Comparison of ENCODE assay signal across 23 cellular contexts in the genomic region with DNA sequence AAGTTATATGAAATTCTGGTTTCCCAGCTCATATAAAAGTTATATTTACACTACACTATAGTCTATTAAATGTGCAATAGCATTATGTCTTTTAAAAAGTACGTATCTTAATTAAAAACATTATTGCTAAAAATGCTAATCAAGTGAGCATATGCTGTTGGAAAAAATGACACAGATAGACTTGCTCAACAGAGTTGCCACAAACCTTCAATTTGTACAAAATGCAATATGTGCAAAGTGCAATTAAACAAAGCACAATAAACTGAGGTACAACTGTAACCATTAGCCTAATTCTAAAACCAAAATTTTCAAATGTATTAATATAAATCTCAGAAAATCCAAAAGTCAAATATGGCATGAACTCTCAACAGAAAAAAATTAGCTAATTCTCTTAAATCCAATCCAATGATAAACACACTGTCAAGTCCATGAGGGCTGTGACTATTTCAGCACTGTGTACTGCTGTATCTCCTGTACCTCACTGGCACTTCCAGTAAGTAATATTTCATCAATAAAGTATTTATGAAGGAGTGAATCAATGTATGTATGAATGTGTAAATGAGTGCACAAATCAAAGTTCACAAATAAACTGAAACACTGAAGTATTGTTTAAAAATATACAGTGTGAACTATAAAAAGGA.
"Had no signal": no experiment of that assay in that cellular context is flagged by ENCODE, and none has a peak within 500 bp of the region (broad histone marks: within the 10 kb centered on the region; RNA-seq: fewer than 3 reads in every experiment).

No MANE protein-coding gene starts in this region.

- H3K27ac ChIP-seq: adrenal gland, ascending aorta, brain microvascular endothelial cell, esophagus muscularis mucosa, gastrocnemius medialis, transverse colon, VCaP had no signal

- H3K27me3 Mint-ChIP-seq: activated naive CD8-positive, alpha-beta T cell; activated T-cell treated with anti-CD3 and anti-CD28 coated beads, Interleukin-2, amount 50 U/mL, for 24 hours; activated T-helper 17 cell treated with anti-CD3 and anti-CD28 coated beads, Interleukin-2, amount 50 U/mL, for 72 hours; memory B cell; stimulated activated naive B cell treated with anti-CD40 and anti-IgM and Interleukin-4, amounts not matched to agents 10 μg/mL and 1 μg/mL and 100 μg/mL, for 72 hours had no signal

- H3K9me3 ChIP-seq: adrenal gland, ascending aorta, esophagus muscularis mucosa, gastrocnemius medialis, transverse colon had no signal

- H3K4me1 ChIP-seq: adrenal gland had no signal

- H3K27me3 ChIP-seq: adrenal gland, ascending aorta, brain microvascular endothelial cell, esophagus muscularis mucosa, gastrocnemius medialis, transverse colon had no signal

- H3K9me3 Mint-ChIP-seq: activated T-helper 17 cell treated with anti-CD3 and anti-CD28 coated beads, Interleukin-2, amount 50 U/mL, for 72 hours had no signal

- ATAC-seq: gastrocnemius medialis; left ventricle myocardium superior; sciatic nerve; stimulated activated naive B cell treated with anti-CD40 and anti-IgM and Interleukin-4, amounts not matched to agents 10 μg/mL and 1 μg/mL and 100 μg/mL, for 72 hours had no signal

- FAIRE-seq: small intestine, urothelium cell line had no signal

- H3K27ac Mint-ChIP-seq: activated naive CD8-positive, alpha-beta T cell; activated T-cell treated with anti-CD3 and anti-CD28 coated beads, Interleukin-2, amount 50 U/mL, for 24 hours; activated T-helper 17 cell treated with anti-CD3 and anti-CD28 coated beads, Interleukin-2, amount 50 U/mL, for 72 hours; memory B cell; stimulated activated naive B cell treated with anti-CD40 and anti-IgM and Interleukin-4, amounts not matched to agents 10 μg/mL and 1 μg/mL and 100 μg/mL, for 72 hours had no signal

- DNase-seq: activated CD4-positive, CD25-positive, alpha-beta regulatory T cell treated with anti-CD3 and anti-CD28 coated beads, Interleukin-2, amount 50 U/mL, for 72 hours; activated T-cell treated with anti-CD3 and anti-CD28 coated beads, Interleukin-2, amount 50 U/mL, for 24 hours; adrenal gland; brain microvascular endothelial cell; central memory CD4-positive, alpha-beta T cell; dermis blood vessel endothelial cell; effector memory CD4-positive, alpha-beta T cell; gastrocnemius medialis; hippocampal formation; left ventricle myocardium superior; occipital lobe; small intestine; stimulated activated CD4-positive, alpha-beta T cell treated with anti-CD3 and anti-CD28 coated beads, Interleukin-15, amount 100 ng/mL, for 24 hours; stimulated activated naive B cell treated with anti-CD40 and anti-IgM and Interleukin-4, amounts not matched to agents 10 μg/mL and 1 μg/mL and 100 μg/mL, for 72 hours; transverse colon had no signal

- H3K36me3 ChIP-seq: adrenal gland, ascending aorta, brain microvascular endothelial cell, esophagus muscularis mucosa, gastrocnemius medialis, transverse colon had no signal

- H3K4me3 Mint-ChIP-seq: activated naive CD8-positive, alpha-beta T cell; activated T-cell treated with anti-CD3 and anti-CD28 coated beads, Interleukin-2, amount 50 U/mL, for 24 hours; activated T-helper 17 cell treated with anti-CD3 and anti-CD28 coated beads, Interleukin-2, amount 50 U/mL, for 72 hours; memory B cell; stimulated activated naive B cell treated with anti-CD40 and anti-IgM and Interleukin-4, amounts not matched to agents 10 μg/mL and 1 μg/mL and 100 μg/mL, for 72 hours had no signal

- H3K4me3 ChIP-seq: adrenal gland, ascending aorta, esophagus muscularis mucosa, gastrocnemius medialis, transverse colon had no signal
